2 cellular contexts compared by ENCODE assay signal in genomic region chr9:18689166-18689565, GRCh38.
TF ChIP-seq lines count a peak whose summit lies in the region.

No MANE protein-coding gene starts in this region.

TF ChIP-seq in A549, 52 proteins besides CTCF, POLR2A, EP300 and RAD21 (continued from another document):
- TF ChIP-seq FOXS1 (CRISPR knock-in tag; IDR thresholded peaks at IDR 0.05): no peak
- TF ChIP-seq TP53 (CRISPR knock-in tag; IDR thresholded peaks at IDR 0.05): no peak
- TF ChIP-seq ZC3H11A (IDR thresholded peaks at IDR 0.05): no peak
- TF ChIP-seq SMC3 (IDR thresholded peaks at IDR 0.05): no peak
- TF ChIP-seq HES2 (IDR thresholded peaks at IDR 0.05): no peak

TF ChIP-seq in neural cell, 6 proteins besides CTCF, POLR2A, EP300 and RAD21 (continued from another document):
- TF ChIP-seq REST (IDR thresholded peaks at IDR 0.05; ENCODE audit: borderline replicate concordance): no peak
